ENCODE assay signal across 7 cellular contexts in the genomic region with DNA sequence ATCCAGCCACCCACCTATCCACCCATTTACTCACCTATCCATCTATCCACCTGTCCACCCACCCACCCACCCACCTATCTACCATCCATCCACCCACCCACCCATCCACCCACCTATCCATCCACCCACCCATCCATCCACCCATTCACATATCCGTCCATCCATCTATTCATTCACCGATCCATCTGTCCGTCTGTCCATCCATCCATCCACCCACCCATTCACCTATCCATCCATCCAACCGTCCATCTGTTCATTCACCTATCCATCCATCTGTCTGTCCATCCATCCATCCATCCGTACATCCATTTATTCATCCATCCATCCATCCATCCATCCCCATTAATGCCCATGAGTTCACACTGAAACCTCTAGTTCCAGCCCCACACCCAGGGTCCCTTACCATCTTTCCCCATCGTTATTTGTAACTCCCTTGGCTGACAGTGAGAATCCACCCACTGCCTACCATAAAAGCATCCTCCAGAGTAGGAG.
"Had no signal": no experiment of that assay in that cellular context is flagged by ENCODE, and none has a peak within 500 bp of the region (broad histone marks: within the 10 kb centered on the region; RNA-seq: fewer than 3 reads in every experiment).

No MANE protein-coding gene starts in this region.

- H3K4me3 Mint-ChIP-seq: GM23338, H9, HFFc6 had no signal

- H3K27ac Mint-ChIP-seq: GM23338, H9, HFFc6 had no signal

- H3K4me1 Mint-ChIP-seq: GM23338 had no signal

- H3K9me3 Mint-ChIP-seq: GM23338, H9, HFFc6 had no signal

- ATAC-seq: GM23338 had no signal

- DNase-seq: H9, HCEC 1CT, HFFc6, IMR-90, KBM-7 had no signal

- H3K4me3 ChIP-seq: GM23338 had no signal

- H3K27ac ChIP-seq: KMS-11 had no signal
